1 cellular context compared by ENCODE assay signal in the genomic region with DNA sequence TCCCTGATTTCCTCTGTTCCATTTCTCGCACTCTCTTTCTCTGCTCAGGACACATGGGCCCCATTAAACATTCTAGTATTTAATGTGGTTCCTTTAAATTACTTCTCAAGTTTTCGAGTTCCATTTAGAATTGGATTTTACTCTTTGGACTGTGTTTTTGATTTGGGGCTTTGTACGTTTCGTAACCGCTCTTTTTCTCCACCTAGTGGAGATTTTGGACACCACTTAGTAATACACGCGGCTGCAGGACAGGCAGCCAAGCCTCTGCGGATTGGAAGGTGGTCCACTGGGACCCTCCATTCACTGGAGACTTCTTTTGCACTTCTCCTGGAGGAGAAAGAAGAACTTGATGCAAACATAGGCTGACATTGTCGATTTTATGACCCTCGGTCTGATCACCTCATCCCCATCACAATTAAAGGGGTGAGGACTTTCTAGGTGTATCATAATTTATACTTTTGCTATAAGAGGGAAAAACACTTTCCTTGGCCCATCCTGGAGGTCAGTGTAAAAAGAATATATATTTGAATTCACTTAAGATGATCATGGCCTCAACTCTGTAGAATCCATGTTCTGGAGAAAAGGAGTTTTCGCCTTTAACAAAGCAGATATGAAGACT.
TF ChIP-seq lines count a peak whose summit lies in the region.

No MANE protein-coding gene starts in this region.

TF ChIP-seq in WTC11, 78 proteins besides CTCF, POLR2A, EP300 and RAD21 (continued from another document):
- TF ChIP-seq, protein P1, sequence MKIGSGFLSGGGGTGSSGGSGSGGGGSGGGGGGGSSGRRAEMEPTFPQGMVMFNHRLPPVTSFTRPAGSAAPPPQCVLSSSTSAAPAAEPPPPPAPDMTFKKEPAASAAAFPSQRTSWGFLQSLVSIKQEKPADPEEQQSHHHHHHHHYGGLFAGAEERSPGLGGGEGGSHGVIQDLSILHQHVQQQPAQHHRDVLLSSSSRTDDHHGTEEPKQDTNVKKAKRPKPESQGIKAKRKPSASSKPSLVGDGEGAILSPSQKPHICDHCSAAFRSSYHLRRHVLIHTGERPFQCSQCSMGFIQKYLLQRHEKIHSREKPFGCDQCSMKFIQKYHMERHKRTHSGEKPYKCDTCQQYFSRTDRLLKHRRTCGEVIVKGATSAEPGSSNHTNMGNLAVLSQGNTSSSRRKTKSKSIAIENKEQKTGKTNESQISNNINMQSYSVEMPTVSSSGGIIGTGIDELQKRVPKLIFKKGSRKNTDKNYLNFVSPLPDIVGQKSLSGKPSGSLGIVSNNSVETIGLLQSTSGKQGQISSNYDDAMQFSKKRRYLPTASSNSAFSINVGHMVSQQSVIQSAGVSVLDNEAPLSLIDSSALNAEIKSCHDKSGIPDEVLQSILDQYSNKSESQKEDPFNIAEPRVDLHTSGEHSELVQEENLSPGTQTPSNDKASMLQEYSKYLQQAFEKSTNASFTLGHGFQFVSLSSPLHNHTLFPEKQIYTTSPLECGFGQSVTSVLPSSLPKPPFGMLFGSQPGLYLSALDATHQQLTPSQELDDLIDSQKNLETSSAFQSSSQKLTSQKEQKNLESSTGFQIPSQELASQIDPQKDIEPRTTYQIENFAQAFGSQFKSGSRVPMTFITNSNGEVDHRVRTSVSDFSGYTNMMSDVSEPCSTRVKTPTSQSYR (CRISPR knock-in tag; IDR thresholded peaks at IDR 0.05): no peak
- no peak for TF ChIP-seq JAZF1 (CRISPR knock-in tag; IDR thresholded peaks at IDR 0.05)
- TF ChIP-seq, protein P2, sequence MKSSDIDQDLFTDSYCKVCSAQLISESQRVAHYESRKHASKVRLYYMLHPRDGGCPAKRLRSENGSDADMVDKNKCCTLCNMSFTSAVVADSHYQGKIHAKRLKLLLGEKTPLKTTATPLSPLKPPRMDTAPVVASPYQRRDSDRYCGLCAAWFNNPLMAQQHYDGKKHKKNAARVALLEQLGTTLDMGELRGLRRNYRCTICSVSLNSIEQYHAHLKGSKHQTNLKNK (CRISPR knock-in tag; IDR thresholded peaks at IDR 0.05): no peak
- TF ChIP-seq TEAD1 (CRISPR knock-in tag; IDR thresholded peaks at IDR 0.05): no peak
- TF ChIP-seq, protein P3, sequence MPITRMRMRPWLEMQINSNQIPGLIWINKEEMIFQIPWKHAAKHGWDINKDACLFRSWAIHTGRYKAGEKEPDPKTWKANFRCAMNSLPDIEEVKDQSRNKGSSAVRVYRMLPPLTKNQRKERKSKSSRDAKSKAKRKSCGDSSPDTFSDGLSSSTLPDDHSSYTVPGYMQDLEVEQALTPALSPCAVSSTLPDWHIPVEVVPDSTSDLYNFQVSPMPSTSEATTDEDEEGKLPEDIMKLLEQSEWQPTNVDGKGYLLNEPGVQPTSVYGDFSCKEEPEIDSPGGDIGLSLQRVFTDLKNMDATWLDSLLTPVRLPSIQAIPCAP (CRISPR knock-in tag; IDR thresholded peaks at IDR 0.05): no peak
- no peak for TF ChIP-seq NR2C2 (CRISPR knock-in tag; IDR thresholded peaks at IDR 0.05)
- TF ChIP-seq ESRRA (CRISPR knock-in tag; IDR thresholded peaks at IDR 0.05; ENCODE audit: borderline replicate concordance): no peak
